2 cellular contexts compared by ENCODE assay signal in the genomic region with DNA sequence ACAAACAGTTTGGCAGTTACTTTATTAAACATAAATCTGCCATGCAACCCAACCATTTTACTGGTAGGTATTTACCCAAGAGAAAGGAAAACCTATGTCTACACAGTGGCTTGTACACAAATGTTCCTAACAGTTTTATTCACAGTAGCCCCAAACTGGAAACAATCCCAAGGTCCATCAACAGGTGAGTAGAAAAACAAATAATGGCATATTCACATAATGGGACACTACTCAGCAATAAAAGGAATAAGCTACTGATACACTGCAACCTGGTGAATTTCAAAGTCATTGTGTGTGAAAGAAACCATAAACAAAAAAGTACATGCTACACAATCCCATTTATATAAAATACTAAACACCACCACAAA.
TF ChIP-seq lines count a peak whose summit lies in the region.

No MANE protein-coding gene starts in this region.

TF ChIP-seq in SK-N-SH, 30 proteins besides CTCF, POLR2A, EP300 and RAD21 (continued from another document):
- no peak for TF ChIP-seq MAX (IDR thresholded peaks at IDR 0.05; ENCODE audit: low read depth)
TF ChIP-seq in SK-N-SH: peak in this region for 0.

TF ChIP-seq in SK-N-SH treated with all-trans-retinoic acid at 6 μM for 48 hours, 23 proteins besides CTCF, POLR2A, EP300 and RAD21 (continued from another document):
- no peak for TF ChIP-seq CREB5 (CRISPR knock-in tag; IDR thresholded peaks at IDR 0.05; ENCODE audit: low read depth)
- no peak for TF ChIP-seq OSR1 (CRISPR knock-in tag; IDR thresholded peaks at IDR 0.05)
- TF ChIP-seq ZNF565 (CRISPR knock-in tag; conservative IDR thresholded peaks at IDR 0.05; ENCODE audit: low read depth): no peak
- TF ChIP-seq ZNF70 (CRISPR knock-in tag; IDR thresholded peaks at IDR 0.05): no peak
- TF ChIP-seq POU6F1 (CRISPR knock-in tag; IDR thresholded peaks at IDR 0.05; ENCODE audit: borderline replicate concordance, low read depth): no peak
- no peak for TF ChIP-seq GLIS3 (CRISPR knock-in tag; IDR thresholded peaks at IDR 0.05)
- no peak for TF ChIP-seq ESRRG (CRISPR knock-in tag; IDR thresholded peaks at IDR 0.05)
- TF ChIP-seq, protein P1, sequence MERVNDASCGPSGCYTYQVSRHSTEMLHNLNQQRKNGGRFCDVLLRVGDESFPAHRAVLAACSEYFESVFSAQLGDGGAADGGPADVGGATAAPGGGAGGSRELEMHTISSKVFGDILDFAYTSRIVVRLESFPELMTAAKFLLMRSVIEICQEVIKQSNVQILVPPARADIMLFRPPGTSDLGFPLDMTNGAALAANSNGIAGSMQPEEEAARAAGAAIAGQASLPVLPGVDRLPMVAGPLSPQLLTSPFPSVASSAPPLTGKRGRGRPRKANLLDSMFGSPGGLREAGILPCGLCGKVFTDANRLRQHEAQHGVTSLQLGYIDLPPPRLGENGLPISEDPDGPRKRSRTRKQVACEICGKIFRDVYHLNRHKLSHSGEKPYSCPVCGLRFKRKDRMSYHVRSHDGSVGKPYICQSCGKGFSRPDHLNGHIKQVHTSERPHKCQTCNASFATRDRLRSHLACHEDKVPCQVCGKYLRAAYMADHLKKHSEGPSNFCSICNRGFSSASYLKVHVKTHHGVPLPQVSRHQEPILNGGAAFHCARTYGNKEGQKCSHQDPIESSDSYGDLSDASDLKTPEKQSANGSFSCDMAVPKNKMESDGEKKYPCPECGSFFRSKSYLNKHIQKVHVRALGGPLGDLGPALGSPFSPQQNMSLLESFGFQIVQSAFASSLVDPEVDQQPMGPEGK (CRISPR knock-in tag; IDR thresholded peaks at IDR 0.05; ENCODE audit: borderline replicate concordance): no peak
- no peak for TF ChIP-seq SNAI2 (CRISPR knock-in tag; IDR thresholded peaks at IDR 0.05)
- TF ChIP-seq PPARA (CRISPR knock-in tag; IDR thresholded peaks at IDR 0.05; ENCODE audit: borderline replicate concordance): no peak
- no peak for TF ChIP-seq ZC3H10 (CRISPR knock-in tag; IDR thresholded peaks at IDR 0.05)
- TF ChIP-seq BACH2 (CRISPR knock-in tag; IDR thresholded peaks at IDR 0.05; ENCODE audit: borderline replicate concordance): no peak
- TF ChIP-seq TOX (CRISPR knock-in tag; IDR thresholded peaks at IDR 0.05; ENCODE audit: borderline replicate concordance): no peak
TF ChIP-seq in SK-N-SH treated with all-trans-retinoic acid at 6 μM for 48 hours: peak in this region for 0.
